Comparison of ENCODE assay signal across 10 cellular contexts in the genomic region with DNA sequence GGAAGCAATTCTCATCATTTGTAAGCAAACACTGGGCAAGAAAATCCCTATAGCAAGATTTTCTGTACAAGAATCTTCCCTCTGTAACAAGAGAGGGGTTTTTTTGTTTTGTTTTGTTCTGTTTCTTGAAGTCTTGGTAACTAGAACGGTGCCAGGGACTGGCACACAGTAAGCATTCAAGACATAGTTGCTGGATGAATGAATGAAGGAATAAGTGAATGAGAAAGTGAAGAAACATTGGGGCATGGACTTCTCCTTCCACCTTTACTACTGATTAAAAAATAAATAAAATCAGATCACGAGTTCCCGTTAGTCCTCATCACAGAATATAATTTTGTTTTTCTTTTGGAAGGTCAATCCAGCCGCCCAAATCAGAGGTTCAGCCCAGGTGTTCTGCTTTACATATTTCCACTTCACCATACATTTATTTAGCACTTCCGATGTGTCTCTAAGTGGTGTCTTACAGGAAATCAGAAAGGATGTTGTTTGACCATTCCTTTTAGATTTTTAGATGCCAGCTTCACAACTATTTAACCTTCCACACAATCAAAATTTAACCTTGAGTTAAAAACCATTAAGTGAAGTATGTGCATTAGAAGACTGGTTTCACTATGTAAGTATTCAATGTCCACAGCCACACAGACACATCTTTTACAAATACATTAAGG.
DNase-seq lines count a peak whose midpoint lies in the region; ATAC-seq and TF ChIP-seq lines count a peak whose summit lies in the region.
"Had no signal": no experiment of that assay in that cellular context is flagged by ENCODE, and none has a peak within 500 bp of the region (broad histone marks: within the 10 kb centered on the region; RNA-seq: fewer than 3 reads in every experiment).

No MANE protein-coding gene starts in this region.

- peaks cover 15% of the 10 kb centered on the region for H3K4me1 Mint-ChIP-seq in activated naive CD8-positive, alpha-beta T cell treated with anti-CD3 and anti-CD28 coated beads, Interleukin-2, amount 50 U/mL, for 24 hours
- no peaks in the 10 kb centered on the region for H3K4me1 Mint-ChIP-seq in activated naive CD8-positive, alpha-beta T cell treated with anti-CD3 and anti-CD28 coated beads for 36 hours
- peaks cover 55% of the 10 kb centered on the region for H3K4me1 Mint-ChIP-seq in WTC11

- H3K27me3 Mint-ChIP-seq in activated naive CD8-positive, alpha-beta T cell treated with anti-CD3 and anti-CD28 coated beads, Interleukin-2, amount 50 U/mL, for 24 hours = no peaks in the 10 kb centered on the region
- H3K27me3 Mint-ChIP-seq in activated naive CD8-positive, alpha-beta T cell treated with anti-CD3 and anti-CD28 coated beads for 36 hours = peaks cover 13% of the 10 kb centered on the region
- no peaks in the 10 kb centered on the region for H3K27me3 Mint-ChIP-seq in WTC11 (ENCODE audit: low read depth)

- H3K27ac Mint-ChIP-seq in activated naive CD8-positive, alpha-beta T cell treated with anti-CD3 and anti-CD28 coated beads, Interleukin-2, amount 50 U/mL, for 24 hours = peak overlapping the region; percentile 12
- no peak overlapping the region for H3K27ac Mint-ChIP-seq in activated naive CD8-positive, alpha-beta T cell treated with anti-CD3 and anti-CD28 coated beads for 36 hours
- 0 out of 2 replicates have a peak overlapping the region, but pooled peaks have one; percentile 34 for H3K27ac Mint-ChIP-seq in WTC11

- intact Hi-C loops in transverse colon (cut with DNase I; ENCODE audit: low total_unique reads) = no loop called here

- no peaks in the 10 kb centered on the region for H3K27me3 ChIP-seq in transverse colon

- H3K27ac ChIP-seq in transverse colon = peak overlapping the region in 2 of 4 donors; percentile 2 to 58
- H3K27ac ChIP-seq: SK-N-MC had no signal

- DNase-seq in activated naive CD8-positive, alpha-beta T cell treated with anti-CD3 and anti-CD28 coated beads, Interleukin-2, amount 50 U/mL, for 24 hours = no peak
- DNase-seq in activated naive CD8-positive, alpha-beta T cell treated with anti-CD3 and anti-CD28 coated beads for 36 hours = no peak
- no peak for DNase-seq in WTC11 (ENCODE audit: low spot score)
- no peak for DNase-seq in epidermal melanocyte (ENCODE audit: insufficient read length, low spot score)
- DNase-seq in activated CD4-positive, alpha-beta T cell treated with anti-CD3 and anti-CD28 coated beads, Interleukin-2, amount 50 U/mL, for 4 hours = no peak
- no peak for DNase-seq in GM13977 (ENCODE audit: low spot score)
- no peak for DNase-seq in transverse colon
- DNase-seq: aorta had no signal

- no peaks in the 10 kb centered on the region for H3K36me3 Mint-ChIP-seq in activated naive CD8-positive, alpha-beta T cell treated with anti-CD3 and anti-CD28 coated beads, Interleukin-2, amount 50 U/mL, for 24 hours (ENCODE audit: low read depth)
- H3K36me3 Mint-ChIP-seq in activated naive CD8-positive, alpha-beta T cell treated with anti-CD3 and anti-CD28 coated beads for 36 hours = no peaks in the 10 kb centered on the region
- H3K36me3 Mint-ChIP-seq in WTC11 = no peaks in the 10 kb centered on the region

- H3K9me3 ChIP-seq in transverse colon = no peaks in the 10 kb centered on the region

- 78 to 95% methylated on average over 5 of the region's 5 CpGs for WGBS in transverse colon (ENCODE audit: low coverage in 1 of 2), 2 donors

- CTCF ChIA-PET in WTC11 (lab: Charles Lee) = interaction anchor here (4.0 kb wide), 1 partner anchor 7 kb away, joined by 43 read pairs; no protein-coding TSS in a partner anchor

- H3K4me3 Mint-ChIP-seq in activated naive CD8-positive, alpha-beta T cell treated with anti-CD3 and anti-CD28 coated beads, Interleukin-2, amount 50 U/mL, for 24 hours = no peak overlapping the region
- no peak overlapping the region for H3K4me3 Mint-ChIP-seq in activated naive CD8-positive, alpha-beta T cell treated with anti-CD3 and anti-CD28 coated beads for 36 hours
- no peak overlapping the region for H3K4me3 Mint-ChIP-seq in WTC11

- H3K4me1 ChIP-seq in transverse colon = no peaks in the 10 kb centered on the region

- no peak for ATAC-seq in activated naive CD8-positive, alpha-beta T cell treated with anti-CD3 and anti-CD28 coated beads, Interleukin-2, amount 50 U/mL, for 24 hours
- peak; percentile 11 for ATAC-seq in HG03060 (IDR thresholded peaks at IDR 0.05; ENCODE audit: low read depth, unreplicated experiment)
- no peak for ATAC-seq in WTC11

- no peak overlapping the region for H3K4me3 ChIP-seq in transverse colon
- H3K4me3 ChIP-seq: SK-N-MC had no signal

- no peaks in the 10 kb centered on the region for H3K36me3 ChIP-seq in transverse colon

- TF ChIP-seq CTCF in WTC11 (IDR thresholded peaks at IDR 0.05) = no peak
- TF ChIP-seq CTCF in GM13977 (IDR thresholded peaks at IDR 0.05; ENCODE audit: extremely low read depth, insufficient read depth, missing control alignments) = no peak
- TF ChIP-seq CTCF in transverse colon (IDR thresholded peaks at IDR 0.05) = no peak

- TF ChIP-seq EP300 in transverse colon (IDR thresholded peaks at IDR 0.05; ENCODE audit: low read depth) = no peak

- in situ Hi-C loops in GM13977 (cut with MboI; ENCODE audit: low pct_unique_long_range_greater_than_20kb, low sequenced_read_pairs, unreplicated experiment) = no loop called here
- in situ Hi-C loops in transverse colon (cut with MboI; ENCODE audit: low pct_ligation_motif_present in 1 of 4, low pct_unique_long_range_greater_than_20kb in 1 of 4, low sequenced_read_pairs in 3 of 4) = no loop called here

- POLR2A ChIA-PET in WTC11 (lab: Charles Lee) = no interaction called here

- no peaks in the 10 kb centered on the region for H3K9me3 Mint-ChIP-seq in activated naive CD8-positive, alpha-beta T cell treated with anti-CD3 and anti-CD28 coated beads, Interleukin-2, amount 50 U/mL, for 24 hours
- H3K9me3 Mint-ChIP-seq in activated naive CD8-positive, alpha-beta T cell treated with anti-CD3 and anti-CD28 coated beads for 36 hours = no peaks in the 10 kb centered on the region
- H3K9me3 Mint-ChIP-seq in WTC11 = no peaks in the 10 kb centered on the region

- TF ChIP-seq POLR2A in transverse colon (IDR thresholded peaks at IDR 0.05) = no peak

TF ChIP-seq in WTC11, 78 proteins besides CTCF, POLR2A, EP300 and RAD21:
- TF ChIP-seq ZBTB21 (CRISPR knock-in tag; IDR thresholded peaks at IDR 0.05; ENCODE audit: borderline replicate concordance) = no peak
- TF ChIP-seq CREM (CRISPR knock-in tag; IDR thresholded peaks at IDR 0.05) = no peak
- TF ChIP-seq ETV6 (CRISPR knock-in tag; IDR thresholded peaks at IDR 0.05) = no peak
- TF ChIP-seq NFATC4 (CRISPR knock-in tag; IDR thresholded peaks at IDR 0.05) = no peak
- TF ChIP-seq GABPB1 (CRISPR knock-in tag; IDR thresholded peaks at IDR 0.05) = no peak
- TF ChIP-seq ZNF423 (CRISPR knock-in tag; IDR thresholded peaks at IDR 0.05) = no peak
- TF ChIP-seq ESRRA (CRISPR knock-in tag; IDR thresholded peaks at IDR 0.05; ENCODE audit: borderline replicate concordance) = no peak
- TF ChIP-seq ZNF512 (CRISPR knock-in tag; IDR thresholded peaks at IDR 0.05; ENCODE audit: borderline replicate concordance) = no peak
TF ChIP-seq in WTC11: peak in this region for 0.
